35 cellular contexts compared by ENCODE assay signal in the genomic region with DNA sequence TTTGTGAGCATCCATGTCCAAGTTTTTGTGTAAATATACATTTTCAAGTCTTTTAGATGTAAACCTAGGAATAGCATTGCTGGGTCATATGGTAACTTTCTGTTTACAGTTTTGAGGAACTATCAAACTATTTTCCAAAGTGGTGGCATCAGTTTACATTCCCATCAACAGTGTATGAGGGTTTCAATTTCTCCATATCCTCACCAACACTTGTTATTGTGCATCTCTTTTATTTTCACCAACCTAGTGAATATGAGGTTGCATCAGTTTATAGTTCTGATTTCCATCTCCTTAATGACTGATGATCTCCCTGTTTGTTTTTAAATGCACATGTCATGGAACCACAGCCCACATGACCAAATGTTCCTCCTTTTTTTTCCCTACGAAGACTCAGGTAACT.
"Had no signal": no experiment of that assay in that cellular context is flagged by ENCODE, and none has a peak within 500 bp of the region (broad histone marks: within the 10 kb centered on the region; RNA-seq: fewer than 3 reads in every experiment).

No MANE protein-coding gene starts in this region.

- H3K27me3 ChIP-seq: MG63 had no signal

- DNase-seq: Karpas-422, Kasumi-1, MG63, MM.1S, MV-4-11, NCI-H1048, NCI-H1092, NCI-H1092 treated with DMSO at 0.1 percent for 48 hours, NCI-H1105, NCI-H1105 treated with DMSO at 0.1 percent for 48 hours, NCI-H1417, NCI-H1417 treated with DMSO at 0.1 percent for 48 hours, NCI-H1436, NCI-H1436 treated with DMSO at 0.1 percent for 48 hours, NCI-H146, NCI-H1694, NCI-H1694 treated with DMSO at 0.1 percent for 48 hours, NCI-H187, NCI-H187 treated with DMSO at 0.1 percent for 48 hours, NCI-H1930, NCI-H2029, NCI-H2029 treated with DMSO at 0.1 percent for 48 hours, NCI-H2081, NCI-H2081 treated with DMSO at 0.1 percent for 48 hours, NCI-H2107, NCI-H2171, NCI-H2171 treated with DMSO at 0.1 percent for 48 hours, NCI-H2227 treated with DMSO at 0.1 percent for 48 hours, NCI-H226, NCI-H345, NCI-H446, NCI-H446 treated with DMSO at 0.1 percent for 48 hours, NCI-H510A, NCI-H510A treated with DMSO at 0.1 percent for 48 hours, NCI-H524 had no signal

- H3K9me3 ChIP-seq: MG63 had no signal

- H3K4me3 ChIP-seq: MG63 had no signal

- H3K36me3 ChIP-seq: MG63 had no signal
